ENCODE assay signal across 26 cellular contexts in the genomic region with DNA sequence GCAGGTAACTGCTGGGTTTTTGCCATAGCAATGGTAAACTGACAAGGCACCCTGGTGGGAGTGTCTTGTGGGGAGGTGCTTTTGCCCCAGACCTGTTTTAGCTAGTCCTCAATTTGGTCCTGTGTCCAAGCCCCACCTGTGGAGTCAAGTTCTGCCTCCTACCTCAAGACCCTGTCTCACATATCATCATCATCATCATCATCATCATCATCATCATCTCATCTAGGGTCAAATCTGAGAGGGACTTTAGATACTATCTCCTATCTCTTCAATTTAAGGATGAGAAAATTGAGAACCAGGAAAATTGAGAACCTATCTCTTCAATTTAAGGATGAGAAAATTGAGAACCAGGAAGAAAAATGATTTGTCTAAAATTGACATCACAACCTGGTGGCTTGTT.
"Had no signal": no experiment of that assay in that cellular context is flagged by ENCODE, and none has a peak within 500 bp of the region (broad histone marks: within the 10 kb centered on the region; RNA-seq: fewer than 3 reads in every experiment).

No MANE protein-coding gene starts in this region.

- H3K9me3 Mint-ChIP-seq: effector memory CD8-positive, alpha-beta T cell; endodermal cell; immature natural killer cell; mesothelial cell of epicardium; naive B cell had no signal

- H3K27ac Mint-ChIP-seq: effector memory CD8-positive, alpha-beta T cell; endodermal cell; mesothelial cell of epicardium; naive B cell had no signal

- H3K27ac ChIP-seq: coronary artery, epithelial cell of prostate, esophagus squamous epithelium, foreskin keratinocyte, gastroesophageal sphincter, heart left ventricle, hepatocyte, lower lobe of right lung had no signal

- H3K4me3 ChIP-seq: coronary artery, esophagus squamous epithelium, gastroesophageal sphincter, heart left ventricle, hepatocyte, lower lobe of right lung, mucosa of descending colon had no signal

- H2AFZ ChIP-seq: hepatocyte had no signal

- H3K27me3 Mint-ChIP-seq: effector memory CD8-positive, alpha-beta T cell; naive B cell had no signal

- H3K9me3 ChIP-seq: esophagus squamous epithelium, gastroesophageal sphincter, heart left ventricle, lower lobe of right lung, mucosa of descending colon had no signal

- H3K27me3 ChIP-seq: esophagus squamous epithelium, foreskin keratinocyte, heart left ventricle, hepatocyte had no signal

- DNase-seq: dermis blood vessel endothelial cell; effector CD8-positive, alpha-beta T cell; effector memory CD8-positive, alpha-beta T cell; endodermal cell; erythroblast; esophagus squamous epithelium; foreskin keratinocyte; heart left ventricle; hypothalamus; immature natural killer cell; islet precursor cell; kidney; kidney glomerular epithelial cell; left colon; left ventricle myocardium superior; lower lobe of right lung; mesenchymal stem cell; mucosa of descending colon; naive B cell had no signal

- H3K4me1 ChIP-seq: esophagus squamous epithelium, foreskin keratinocyte, gastroesophageal sphincter, heart left ventricle, lower lobe of right lung had no signal

- H3K4me2 ChIP-seq: hepatocyte had no signal

- H3K4me3 Mint-ChIP-seq: effector memory CD8-positive, alpha-beta T cell; endodermal cell; immature natural killer cell; mesothelial cell of epicardium; naive B cell had no signal

- H3K4me1 Mint-ChIP-seq: endodermal cell, immature natural killer cell, mesothelial cell of epicardium, naive B cell had no signal

- H3K36me3 Mint-ChIP-seq: immature natural killer cell, naive B cell had no signal

- H3K36me3 ChIP-seq: esophagus squamous epithelium, gastroesophageal sphincter, lower lobe of right lung had no signal

- ATAC-seq: effector memory CD8-positive, alpha-beta T cell; esophagus mucosa; foreskin keratinocyte; gastroesophageal sphincter; heart left ventricle; left colon; left lobe of liver; left ventricle myocardium superior; lower lobe of right lung; mucosa of descending colon had no signal
